In genomic region chr7:129163875-129164544, GRCh38 we compare ENCODE assay signal across 1 cellular context.
TF ChIP-seq lines count a peak whose summit lies in the region.

No MANE protein-coding gene starts in this region.

TF ChIP-seq in Ishikawa, 13 proteins besides CTCF, POLR2A, EP300 and RAD21:
- no peak for TF ChIP-seq REST (IDR thresholded peaks at IDR 0.05; ENCODE audit: low read depth)
- TF ChIP-seq TCF12 (IDR thresholded peaks at IDR 0.05; ENCODE audit: low read depth) = no peak
- TF ChIP-seq TEAD4 (IDR thresholded peaks at IDR 0.05) = no peak
- no peak for TF ChIP-seq ZBTB7A (IDR thresholded peaks at IDR 0.05; ENCODE audit: low read depth)
- TF ChIP-seq NFIC (IDR thresholded peaks at IDR 0.05) = no peak
- TF ChIP-seq MAX (IDR thresholded peaks at IDR 0.05) = no peak
- TF ChIP-seq FOXM1 (IDR thresholded peaks at IDR 0.05; ENCODE audit: borderline replicate concordance, low read depth) = no peak
- TF ChIP-seq CREB1 (IDR thresholded peaks at IDR 0.05; ENCODE audit: low read depth) = no peak
- no peak for TF ChIP-seq EGR1 (IDR thresholded peaks at IDR 0.05)
- TF ChIP-seq TAF1 (IDR thresholded peaks at IDR 0.05; ENCODE audit: low read depth) = no peak
- no peak for TF ChIP-seq USF1 (IDR thresholded peaks at IDR 0.05)
- TF ChIP-seq CEBPB (IDR thresholded peaks at IDR 0.05) = no peak
